Comparison of ENCODE assay signal across 10 cellular contexts in genomic region chr3:53938645-53939044, GRCh38. TPM values are rescaled to one million over a fixed set of nuclear protein-coding genes. Genes with fewer than 3 reads are reported as not detected.
DNase-seq lines count a peak whose midpoint lies in the region; ATAC-seq and TF ChIP-seq lines count a peak whose summit lies in the region.
"Had no signal": no experiment of that assay in that cellular context is flagged by ENCODE, and none has a peak within 500 bp of the region (broad histone marks: within the 10 kb centered on the region; RNA-seq: fewer than 3 reads in every experiment).

No MANE protein-coding gene starts in this region.

- no peaks in the 10 kb centered on the region for H3K4me1 ChIP-seq in NT2/D1 (ENCODE audit: insufficient read depth, insufficient read length)
- no peaks in the 10 kb centered on the region for H3K4me1 ChIP-seq in adipocyte (ENCODE audit: control insufficient read depth, insufficient read depth, low read length)
- peaks cover 0 to 3% (median 0%) of the 10 kb centered on the region in 4 donors for H3K4me1 ChIP-seq in sigmoid colon
- no peaks in the 10 kb centered on the region for H3K4me1 ChIP-seq in aorta (ENCODE audit: control insufficient read depth in 1 of 2, insufficient read depth in 2 of 2, low read length in 2 of 2)

- DNase-seq in activated T-cell treated with anti-CD3 and anti-CD28 coated beads for 4 hours (peak; percentile 10), NT2/D1 (ENCODE audit: low read depth, low spot score) (peak; percentile 39), adipocyte (ENCODE audit: low read depth) (peak; percentile 81), left ventricle myocardium superior (no peak), sigmoid colon (no peak), aorta (no peak)
- DNase-seq in activated T-cell treated with anti-CD3 and anti-CD28 coated beads, Interleukin-2, amount 50 U/mL, for 24 hours, result no peak

- no peak overlapping the region for H3K4me3 Mint-ChIP-seq in activated T-cell treated with anti-CD3 and anti-CD28 coated beads, Interleukin-2, amount 50 U/mL, for 24 hours
- H3K4me3 Mint-ChIP-seq: central memory CD8-positive, alpha-beta T cell; stimulated activated naive CD8-positive, alpha-beta T cell treated with anti-CD3 and anti-CD28 coated beads, Interleukin-15, amount 100 ng/mL, for 72 hours had no signal

- no peak overlapping the region for H3K27ac Mint-ChIP-seq in activated T-cell treated with anti-CD3 and anti-CD28 coated beads, Interleukin-2, amount 50 U/mL, for 24 hours
- H3K27ac Mint-ChIP-seq: stimulated activated naive CD8-positive, alpha-beta T cell treated with anti-CD3 and anti-CD28 coated beads, Interleukin-15, amount 100 ng/mL, for 72 hours had no signal

- 4 to 10% methylated on average over 2 of the region's 2 CpGs for WGBS in sigmoid colon, 2 donors
- WGBS in aorta, 2 donors, result 8 to 11% methylated on average over 2 of the region's 2 CpGs

- H3K9ac ChIP-seq in NT2/D1 (ENCODE audit: insufficient read length, low read depth) (no peak overlapping the region), adipocyte (ENCODE audit: low read length) (no peak overlapping the region)

- H3K27me3 Mint-ChIP-seq in activated T-cell treated with anti-CD3 and anti-CD28 coated beads, Interleukin-2, amount 50 U/mL, for 24 hours, result peaks cover 50% of the 10 kb centered on the region

- H3K27me3 ChIP-seq in NT2/D1 (ENCODE audit: insufficient read depth, insufficient read length) (no peaks in the 10 kb centered on the region), adipocyte (replicated peaks; ENCODE audit: control insufficient read depth, insufficient read depth, low read length) (peaks cover 15% of the 10 kb centered on the region), sigmoid colon (no peaks in the 10 kb centered on the region), aorta (ENCODE audit: control insufficient read depth in 1 of 2, insufficient read depth in 2 of 2, low read length in 1 of 2) (no peaks in the 10 kb centered on the region)

- TF ChIP-seq CTCF in sigmoid colon (IDR thresholded peaks at IDR 0.05), result peak; percentile 20 to 80 (median 65)

- peak; percentile 71 for ATAC-seq in HG03354 (IDR thresholded peaks at IDR 0.05; ENCODE audit: poor library complexity, severe bottlenecking, unreplicated experiment)
- peak; percentile 63 for ATAC-seq in left ventricle myocardium superior
- no peak for ATAC-seq in aorta (ENCODE audit: low FRiP score)
- ATAC-seq: stimulated activated naive CD8-positive, alpha-beta T cell treated with anti-CD3 and anti-CD28 coated beads, Interleukin-15, amount 100 ng/mL, for 72 hours had no signal

- no peaks in the 10 kb centered on the region for H3K36me3 ChIP-seq in NT2/D1 (ENCODE audit: insufficient read depth, insufficient read length, low read length)
- no peaks in the 10 kb centered on the region for H3K36me3 ChIP-seq in adipocyte (ENCODE audit: control insufficient read depth, insufficient read depth, low read length, severe bottlenecking)
- no peaks in the 10 kb centered on the region for H3K36me3 ChIP-seq in sigmoid colon
- no peaks in the 10 kb centered on the region for H3K36me3 ChIP-seq in aorta (ENCODE audit: control insufficient read depth in 1 of 2, insufficient read depth in 2 of 2, low read length in 1 of 2)

- H3K4me1 Mint-ChIP-seq in activated T-cell treated with anti-CD3 and anti-CD28 coated beads, Interleukin-2, amount 50 U/mL, for 24 hours (ENCODE audit: low read depth), result no peaks in the 10 kb centered on the region
- H3K4me1 Mint-ChIP-seq: central memory CD8-positive, alpha-beta T cell; stimulated activated naive CD8-positive, alpha-beta T cell treated with anti-CD3 and anti-CD28 coated beads, Interleukin-15, amount 100 ng/mL, for 72 hours had no signal

- peaks cover 6% of the 10 kb centered on the region; the same call in 1 of the 2 replicates for H3K9me3 ChIP-seq in NT2/D1 (ENCODE audit: insufficient read depth, low read length)
- H3K9me3 ChIP-seq in adipocyte (ENCODE audit: control insufficient read depth, low read length), result peaks cover 6% of the 10 kb centered on the region
- H3K9me3 ChIP-seq in sigmoid colon, result no peaks in the 10 kb centered on the region
- H3K9me3 ChIP-seq in aorta (ENCODE audit: control insufficient read depth, low read length), result peaks cover 3% of the 10 kb centered on the region

- TF ChIP-seq POLR2A in sigmoid colon (IDR thresholded peaks at IDR 0.05), result no peak

- H3K4me3 ChIP-seq in NT2/D1 (ENCODE audit: insufficient read length, low read depth), result no peak overlapping the region
- H3K4me3 ChIP-seq in adipocyte (ENCODE audit: low read length), result no peak overlapping the region
- H3K4me3 ChIP-seq in sigmoid colon, result no peak overlapping the region
- no peak overlapping the region for H3K4me3 ChIP-seq in aorta (ENCODE audit: low read length in 2 of 2)

- intact Hi-C loops in left ventricle myocardium superior (cut with micrococcal nuclease) (no loop called here), sigmoid colon (cut with DNase I) (no loop called here), aorta (cut with DNase I) (loop anchor here in 1 of 2 donors (5.0 kb wide), 1 partner anchor 439 kb away; no protein-coding TSS in a partner anchor)

- H3K9me3 Mint-ChIP-seq in activated T-cell treated with anti-CD3 and anti-CD28 coated beads, Interleukin-2, amount 50 U/mL, for 24 hours, result peaks cover 6% of the 10 kb centered on the region
- H3K9me3 Mint-ChIP-seq: central memory CD8-positive, alpha-beta T cell; stimulated activated naive CD8-positive, alpha-beta T cell treated with anti-CD3 and anti-CD28 coated beads, Interleukin-15, amount 100 ng/mL, for 72 hours had no signal

- no peaks in the 10 kb centered on the region for H3K36me3 Mint-ChIP-seq in activated T-cell treated with anti-CD3 and anti-CD28 coated beads, Interleukin-2, amount 50 U/mL, for 24 hours (ENCODE audit: low read depth)

- H3K27ac ChIP-seq in sigmoid colon (no peak overlapping the region), aorta (ENCODE audit: low read depth in 1 of 2, low read length in 2 of 2) (no peak overlapping the region)

- TF ChIP-seq EP300 in sigmoid colon (IDR thresholded peaks at IDR 0.05), result no peak

RNA-seq across cellular contexts. Expression of gene SELENOK, which starts 47.0 kb away (rescaled TPM):
- 111 TPM for total RNA-seq in left ventricle myocardium superior
- total RNA-seq in sigmoid colon, result 100 to 1,000 TPM in 1 of 4 donors, 10 to 100 TPM in 3; 61.5 to 108 (median 77.7) TPM
- 100 to 1,000 TPM in 2 of 3 donors, 10 to 100 TPM in 1; 57.2 to 173 (median 151) TPM for polyA plus RNA-seq in sigmoid colon
- 10 to 100 TPM; 44.0 to 62.3 TPM for total RNA-seq in aorta
- 100 to 1,000 TPM in 1 of 2 donors, 10 to 100 TPM in 1; 94.9 to 115 TPM for polyA plus RNA-seq in aorta

RNA-seq across cellular contexts. Expression of gene ACTR8, which starts 56.7 kb away (rescaled TPM):
- total RNA-seq in left ventricle myocardium superior (30.5 TPM), sigmoid colon (10 to 100 TPM; 18.5 to 30.7 (median 20.4) TPM), aorta (10 to 100 TPM; 18.9 to 29.1 TPM)
- polyA plus RNA-seq in sigmoid colon (10 to 100 TPM in 2 of 3 donors, 1 to 10 TPM in 1; 9.0 to 15.3 (median 12.9) TPM), aorta (10 to 100 TPM in 1 of 2 donors, 1 to 10 TPM in 1; 5.4 to 14.0 TPM)

Comparison
In these comparisons a context has a peak if more than half of its experiments do, and no peak if none do; other contexts are left out.
1. DNase-seq: peak in activated T-cell treated with anti-CD3 and anti-CD28 coated beads for 4 hours (single experiment), NT2/D1 (single experiment) and adipocyte (single experiment); none in activated T-cell treated with anti-CD3 and anti-CD28 coated beads, Interleukin-2, amount 50 U/mL, for 24 hours (single experiment), left ventricle myocardium superior (single experiment), sigmoid colon (single experiment) and aorta (0 of 2).